Comparison of ENCODE assay signal across 7 cellular contexts in genomic region chr2:110391035-110391418, GRCh38.
DNase-seq lines count a peak whose midpoint lies in the region; ATAC-seq, FAIRE-seq and TF ChIP-seq lines count a peak whose summit lies in the region.
"Not testable (repeated sequence)": the region's sequence is repeated elsewhere in the genome, so short reads cannot be mapped to it uniquely, and the experiment has no call there.

No MANE protein-coding gene starts in this region.

- CTCF ChIA-PET in endothelial cell of umbilical vein (lab: Charles Lee) = not testable (repeated sequence)

- H3K9ac ChIP-seq in endothelial cell of umbilical vein (replicated peaks; ENCODE audit: extremely low read depth, insufficient read depth, low read length); kidney (ENCODE audit: low read length in 2 of 2): not testable (repeated sequence)

- not testable (repeated sequence) for H4K20me1 ChIP-seq in endothelial cell of umbilical vein (replicated peaks; ENCODE audit: control insufficient read depth, extremely low read depth, insufficient read depth, low read length)

- not testable (repeated sequence) for TF ChIP-seq CTCF in chondrocyte (IDR thresholded peaks at IDR 0.05); endothelial cell of umbilical vein (IDR thresholded peaks at IDR 0.05; ENCODE audit: extremely low read depth in 1 of 2, insufficient read depth in 1 of 2, low read depth in 1 of 2, low read length in 2 of 2); left ventricle myocardium inferior (IDR thresholded peaks at IDR 0.05; ENCODE audit: borderline replicate concordance); kidney (IDR thresholded peaks at IDR 0.05; ENCODE audit: borderline replicate concordance, extremely low read depth, insufficient read depth); mucosa of descending colon (IDR thresholded peaks at IDR 0.05); spleen (IDR thresholded peaks at IDR 0.05 in 8 of 11, conservative IDR thresholded peaks at IDR 0.05 in 3 of 11)

- dilution Hi-C loops in endothelial cell of umbilical vein (cut with MboI; ENCODE audit: extremely low pct_ligation_motif_present, low sequenced_read_pairs) = not testable (repeated sequence)

- H3K27me3 Mint-ChIP-seq in chondrocyte (ENCODE audit: low read depth) = not testable (repeated sequence)

- not testable (repeated sequence) for BruUV-seq in endothelial cell of umbilical vein (replicated peaks; lab: Mats Ljungman, UMichigan)

- not testable (repeated sequence) for H3K4me1 Mint-ChIP-seq in chondrocyte (ENCODE audit: low read depth)

- POLR2A ChIA-PET in endothelial cell of umbilical vein (lab: Charles Lee) = not testable (repeated sequence)

- not testable (repeated sequence) for H3K27me3 ChIP-seq in endothelial cell of umbilical vein (ENCODE audit: control insufficient read depth in 2 of 2, insufficient read depth in 2 of 2, low read length in 2 of 2); left ventricle myocardium inferior (ENCODE audit: low read depth); spleen (replicated peaks in 1 of 7)

- H3K79me2 ChIP-seq in endothelial cell of umbilical vein (ENCODE audit: control insufficient read depth, insufficient read depth, low read length) = not testable (repeated sequence)

- H3K36me3 Mint-ChIP-seq in chondrocyte (ENCODE audit: low read depth) = not testable (repeated sequence)

- TF ChIP-seq POLR2A in endothelial cell of umbilical vein (IDR thresholded peaks at IDR 0.05; ENCODE audit: low read depth, low read length); spleen (IDR thresholded peaks at IDR 0.05): not testable (repeated sequence)

- ATAC-seq in Right ventricle myocardium superior (ENCODE audit: poor library complexity) = not testable (repeated sequence)
- ATAC-seq in mucosa of descending colon = peak; percentile 52

- H3K4me1 ChIP-seq in endothelial cell of umbilical vein (ENCODE audit: control insufficient read depth, extremely low read depth, insufficient read depth, low read length); left ventricle myocardium inferior; kidney (ENCODE audit: control insufficient read depth in 1 of 2, insufficient read depth in 1 of 2, low read depth in 1 of 2, low read length in 2 of 2); mucosa of descending colon (ENCODE audit: low read depth); spleen: not testable (repeated sequence)

- not testable (repeated sequence) for H3K27ac Mint-ChIP-seq in chondrocyte (ENCODE audit: unreplicated experiment)

- H3K9me1 ChIP-seq in endothelial cell of umbilical vein (replicated peaks; ENCODE audit: control insufficient read depth, extremely low read depth, insufficient read depth, low read length) = not testable (repeated sequence)

- DNase-seq in chondrocyte (ENCODE audit: low spot score) (peak; percentile 6), Right ventricle myocardium superior (peak; percentile 18), left ventricle myocardium inferior (peak; percentile 1), kidney (peak; percentile 19), mucosa of descending colon (peak; percentile 19 to 38 (median 24)), spleen (peak; percentile 34)
- DNase-seq in endothelial cell of umbilical vein (ENCODE audit: low read depth, low spot score) = not testable (repeated sequence)

- H3K4me2 ChIP-seq in endothelial cell of umbilical vein (ENCODE audit: insufficient read depth, low read length) = not testable (repeated sequence)

- H2AFZ ChIP-seq in endothelial cell of umbilical vein (ENCODE audit: low read depth, low read length) = not testable (repeated sequence)

- H3K9me3 Mint-ChIP-seq in chondrocyte (ENCODE audit: low read depth) = not testable (repeated sequence)

- 96 to 98% methylated on average over 4 of the region's 5 CpGs; no CpG with 5 or more reads in 3 of the 5 donors for WGBS in spleen, 5 donors

- FAIRE-seq in endothelial cell of umbilical vein (lab: Jason Lieb, UNC) = peak; percentile 40
- FAIRE-seq in kidney (lab: Jason Lieb, UNC) = not testable (repeated sequence)

- not testable (repeated sequence) for H3K4me3 ChIP-seq in endothelial cell of umbilical vein (replicated peaks in 1 of 3; ENCODE audit: insufficient read depth in 1 of 3, low read depth in 1 of 3, low read length in 3 of 3); left ventricle myocardium inferior; kidney (ENCODE audit: low read length in 2 of 2); mucosa of descending colon; spleen

- intact Hi-C loops in endothelial cell of umbilical vein (cut with micrococcal nuclease); Right ventricle myocardium superior (cut with DNase I); left ventricle myocardium inferior (cut with micrococcal nuclease); kidney (cut with DNase I); mucosa of descending colon (cut with DNase I, micrococcal nuclease); spleen (cut with DNase I; ENCODE audit: low total_unique reads): not testable (repeated sequence)

- not testable (repeated sequence) for H3K9me3 ChIP-seq in endothelial cell of umbilical vein (replicated peaks; ENCODE audit: control insufficient read depth, insufficient read depth, low read length); left ventricle myocardium inferior (replicated peaks); kidney (ENCODE audit: control insufficient read depth in 1 of 2, low read length in 2 of 2); mucosa of descending colon; spleen

- not testable (repeated sequence) for H3K4me3 Mint-ChIP-seq in chondrocyte (ENCODE audit: unreplicated experiment)

- H3K27ac ChIP-seq in endothelial cell of umbilical vein (ENCODE audit: insufficient read depth, low read depth, low read length); left ventricle myocardium inferior (replicated peaks); kidney (ENCODE audit: low read depth in 2 of 2, low read length in 2 of 2); spleen: not testable (repeated sequence)

- H3K36me3 ChIP-seq in endothelial cell of umbilical vein (ENCODE audit: control insufficient read depth in 2 of 2, extremely low read depth in 1 of 2, insufficient read depth in 2 of 2, low read length in 2 of 2); left ventricle myocardium inferior; kidney (ENCODE audit: control insufficient read depth in 1 of 2, insufficient read depth in 2 of 2, low read length in 2 of 2); mucosa of descending colon (ENCODE audit: low read depth); spleen: not testable (repeated sequence)
